Comparison of ENCODE assay signal across 8 cellular contexts in genomic region chr1:179954494-179955317, GRCh38. TPM values are rescaled to one million over a fixed set of nuclear protein-coding genes. Genes with fewer than 3 reads are reported as not detected.
DNase-seq lines count a peak whose midpoint lies in the region; ATAC-seq and TF ChIP-seq lines count a peak whose summit lies in the region.

Gene CEP350 (plus strand): TSS chr1:179954810. CDS start chr1:179986182, 31,372 bp downstream.

- under 1% methylated on average over 73 of the region's 73 CpGs for WGBS in HUES64

- H3K27ac Mint-ChIP-seq in Calu3 (ENCODE audit: unreplicated experiment), result peak within 1 kb of the TSS; percentile 71

- no peaks in the 10 kb centered on the region for H3F3A ChIP-seq in OCI-LY1 (ENCODE audit: insufficient read depth, low read length)

- H3K36me3 ChIP-seq in HUES64 (ENCODE audit: insufficient read depth, low read length) (no peaks in the 10 kb centered on the region), OCI-LY1 (ENCODE audit: insufficient read depth, low read length) (no peaks in the 10 kb centered on the region)

- CTCF ChIA-PET in Calu3 (lab: Charles Lee), result interaction anchor here (1.0 to 1.8 kb wide), 3 partner anchors 37 to 849 kb away, joined by 3 to 6 read pairs (median 3); no protein-coding TSS in a partner anchor

- peak; percentile 90 for ATAC-seq in GM21447 (IDR thresholded peaks at IDR 0.05; ENCODE audit: unreplicated experiment)

- in situ Hi-C loops in endometrial microvascular endothelial cells (cut with HindIII; ENCODE audit: inconsistent ontology term, low pct_unique_long_range_greater_than_20kb, low sequenced_read_pairs), result no loop called here

- H3K36me3 Mint-ChIP-seq in Calu3 (ENCODE audit: insufficient read depth, unreplicated experiment), result peaks cover 22% of the 10 kb centered on the region

- H3K9me2 ChIP-seq in OCI-LY1 (ENCODE audit: low read depth, low read length), result no peaks in the 10 kb centered on the region

- peaks cover 9% of the 10 kb centered on the region for H3K4me1 ChIP-seq in HUES64 (ENCODE audit: insufficient read depth, low read length)
- peaks cover 47% of the 10 kb centered on the region for H3K4me1 ChIP-seq in OCI-LY1 (ENCODE audit: insufficient read depth, low read length, severe bottlenecking)

- no peaks in the 10 kb centered on the region for H3K27me3 ChIP-seq in HUES64 (ENCODE audit: insufficient read depth, low read length)
- no peaks in the 10 kb centered on the region for H3K27me3 ChIP-seq in OCI-LY1 (ENCODE audit: insufficient read depth, low read length)

- H3K4me3 ChIP-seq in HUES64 (ENCODE audit: low read length) (peak within 1 kb of the TSS; percentile 73), OCI-LY1 (ENCODE audit: low read depth, low read length, poor library complexity, severe bottlenecking) (peak within 1 kb of the TSS; percentile 84)

- H3K4me1 Mint-ChIP-seq in Calu3 (ENCODE audit: low read depth, unreplicated experiment), result peaks cover 8% of the 10 kb centered on the region

- H4K20me1 ChIP-seq in OCI-LY1 (ENCODE audit: insufficient read depth, low read length), result no peaks in the 10 kb centered on the region

- H3K4me3 Mint-ChIP-seq in Calu3 (ENCODE audit: low read depth, unreplicated experiment), result peak within 1 kb of the TSS; percentile 73

- intact Hi-C loops in Calu3 (cut with micrococcal nuclease; ENCODE audit: unreplicated experiment), result loop anchor here (2.0 to 10.0 kb wide), 5 partner anchors 24 to 250 kb away; partner anchors contain the start of gene TOR1AIP1

- peaks cover 50% of the 10 kb centered on the region for H3K79me2 ChIP-seq in OCI-LY1 (ENCODE audit: insufficient read depth, low read length)

- H3K4me2 ChIP-seq in OCI-LY1 (ENCODE audit: low read length), result peak within 1 kb of the TSS; percentile 94

- H3K9ac ChIP-seq in HUES64 (ENCODE audit: low read depth, low read length), result peak within 1 kb of the TSS; percentile 85
- H3K9ac ChIP-seq in OCI-LY1 (ENCODE audit: low read length), result peak within 1 kb of the TSS; percentile 89

- no peaks in the 10 kb centered on the region for H3K9me3 Mint-ChIP-seq in Calu3 (ENCODE audit: low read depth, unreplicated experiment)

- TF ChIP-seq CTCF in Calu3 (IDR thresholded peaks at IDR 0.05; ENCODE audit: unreplicated experiment) (no peak), OCI-LY1 (IDR thresholded peaks at IDR 0.05; ENCODE audit: low read length) (no peak)

- H2AFZ ChIP-seq in OCI-LY1 (ENCODE audit: low read length), result peak within 1 kb of the TSS; percentile 30

- DNase-seq in Calu3 (peak; percentile 99), mesenteric fat pad (ENCODE audit: low spot score) (peak; percentile 99)
- DNase-seq in activated CD8-positive, alpha-beta memory T cell treated with anti-CD3 and anti-CD28 coated beads, Interleukin-2, amount 50 U/mL, for 4 hours, result peak; percentile 98
- peak; percentile 82 for DNase-seq in stimulated activated CD8-positive, alpha-beta memory T cell treated with anti-CD3 and anti-CD28 coated beads, Interleukin-15, amount 100 ng/mL, for 24 hours (ENCODE audit: low read depth)

- BruUV-seq in Calu3 (replicated peaks; lab: Mats Ljungman, UMichigan), result no TSS peak

- H3K27me3 Mint-ChIP-seq in Calu3 (ENCODE audit: unreplicated experiment), result no peaks in the 10 kb centered on the region

- H3K9me3 ChIP-seq in HUES64 (ENCODE audit: insufficient read depth, low read depth, low read length) (no peaks in the 10 kb centered on the region), OCI-LY1 (ENCODE audit: low read length) (no peaks in the 10 kb centered on the region)

- peak within 1 kb of the TSS; percentile 86 for H3K27ac ChIP-seq in HUES64 (ENCODE audit: low read depth, low read length)
- H3K27ac ChIP-seq in OCI-LY1 (ENCODE audit: low read depth, low read length, poor library complexity, severe bottlenecking), result peak within 1 kb of the TSS; percentile 82

RNA-seq across cellular contexts. Expression of gene CEP350, which starts in this region (rescaled TPM):
- total RNA-seq in Calu3 (2022) (37.8 and 42.3 TPM in 2 replicates), endometrial microvascular endothelial cells (ENCODE audit: inconsistent ontology term) (28.1 TPM), mesenteric fat pad (57.6 TPM)
- 16.1 TPM for polyA plus RNA-seq in HUES64 (2013, experiment 1 of 2)
- polyA plus RNA-seq in HUES64 (2013, experiment 2 of 2), result 16.5 TPM

Comparison
In these comparisons a context has a peak if more than half of its experiments do, and no peak if none do; other contexts are left out.
1. Peak in every context shown above with its lines: DNase-seq, ATAC-seq, H3K4me3 ChIP-seq and H3K27ac ChIP-seq.